8 cellular contexts compared by ENCODE assay signal in the genomic region with DNA sequence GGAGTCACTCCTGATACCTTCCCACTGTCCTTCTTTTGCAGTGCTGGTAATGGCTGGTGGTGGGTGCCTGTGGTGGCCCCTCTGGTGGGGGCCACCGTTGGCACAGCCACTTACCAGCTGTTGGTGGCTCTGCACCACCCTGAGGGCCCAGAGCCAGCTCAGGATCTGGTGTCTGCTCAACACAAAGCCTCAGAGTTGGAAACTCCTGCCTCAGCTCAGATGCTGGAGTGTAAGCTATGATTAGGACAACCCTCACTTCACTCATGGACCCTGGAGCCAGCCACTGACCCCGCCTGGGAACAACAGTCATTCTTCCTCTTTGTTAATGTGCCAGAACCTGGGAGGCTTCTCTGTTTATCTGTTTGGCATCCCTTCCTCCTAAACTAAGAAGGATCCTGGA. TPM values are rescaled to one million over a fixed set of nuclear protein-coding genes. Genes with fewer than 3 reads are reported as not detected.
A peak's percentile ranks its signal among the peaks of the same experiment; 100 is the strongest.
DNase-seq lines count a peak whose midpoint lies in the region; ATAC-seq lines count a peak whose summit lies in the region.

No MANE protein-coding gene starts in this region.

- no peak overlapping the region for H3K9ac ChIP-seq in iPS-18a (ENCODE audit: low read length)

- peaks cover 20% of the 10 kb centered on the region for H3K4me1 ChIP-seq in iPS-18a (ENCODE audit: control insufficient read depth, low read depth, low read length)

- no peaks in the 10 kb centered on the region for H3K27me3 ChIP-seq in iPS-18a (ENCODE audit: control insufficient read depth, insufficient read depth, low read length)

- intact Hi-C loops in activated CD4-positive, alpha-beta T cell treated with anti-CD3 and anti-CD28 coated beads, Interleukin-2, amount 10 ng/mL, durations not matched to agents 24 days and 14 days (cut with micrococcal nuclease): loop anchor here (2.0 kb wide), 1 partner anchor 83 kb away; no protein-coding TSS in a partner anchor
- intact Hi-C loops in activated CD4-positive, alpha-beta memory T cell treated with anti-CD3 and anti-CD28 coated beads for 36 hours (cut with micrococcal nuclease): loop anchor here (1.0 to 2.0 kb wide), 2 partner anchors 11 to 19 kb away; no protein-coding TSS in a partner anchor

- H3K27ac Mint-ChIP-seq in activated CD4-positive, alpha-beta T cell treated with anti-CD3 and anti-CD28 coated beads, Interleukin-2, amount 10 ng/mL, durations not matched to agents 24 days and 14 days: no peak overlapping the region
- peak overlapping the region; percentile 92 for H3K27ac Mint-ChIP-seq in activated CD4-positive, alpha-beta memory T cell treated with anti-CD3 and anti-CD28 coated beads for 36 hours
- H3K27ac Mint-ChIP-seq in stimulated activated naive CD8-positive, alpha-beta T cell treated with anti-CD3 and anti-CD28 coated beads, Interleukin-15, amount 100 ng/mL, for 72 hours: peak overlapping the region; percentile 9 to 14

- ATAC-seq in stimulated activated naive CD8-positive, alpha-beta T cell treated with anti-CD3 and anti-CD28 coated beads, Interleukin-15, amount 100 ng/mL, for 72 hours: no peak

- no peaks in the 10 kb centered on the region for H3K36me3 ChIP-seq in iPS-18a (ENCODE audit: control insufficient read depth, low read depth, low read length)

- DNase-seq in activated CD4-positive, alpha-beta T cell treated with anti-CD3 and anti-CD28 coated beads, Interleukin-2, amount 10 ng/mL, durations not matched to agents 24 days and 14 days: no peak
- DNase-seq in activated CD4-positive, alpha-beta T cell treated with anti-CD3 and anti-CD28 coated beads, Interleukin-2, amount 50 U/mL, for 4 hours: no peak
- DNase-seq in activated CD4-positive, alpha-beta memory T cell treated with anti-CD3 and anti-CD28 coated beads for 36 hours: no peak
- DNase-seq in stimulated activated naive CD8-positive, alpha-beta T cell treated with anti-CD3 and anti-CD28 coated beads, Interleukin-15, amount 100 ng/mL, for 72 hours: no peak
- DNase-seq in NCI-H510A (lab: John Stamatoyannopoulos, UW): no peak
- no peak for DNase-seq in NCI-H446 treated with DMSO at 0.1 percent for 48 hours (lab: John Stamatoyannopoulos, UW)
- DNase-seq in NOMO-1 (lab: John Stamatoyannopoulos, UW; ENCODE audit: unreplicated experiment in 2 of 2): no peak

- peak overlapping the region; percentile 98 for H3K4me3 Mint-ChIP-seq in activated CD4-positive, alpha-beta T cell treated with anti-CD3 and anti-CD28 coated beads, Interleukin-2, amount 10 ng/mL, durations not matched to agents 24 days and 14 days
- H3K4me3 Mint-ChIP-seq in activated CD4-positive, alpha-beta memory T cell treated with anti-CD3 and anti-CD28 coated beads for 36 hours: peak overlapping the region; percentile 91
- peak overlapping the region; percentile 98 to 99 for H3K4me3 Mint-ChIP-seq in stimulated activated naive CD8-positive, alpha-beta T cell treated with anti-CD3 and anti-CD28 coated beads, Interleukin-15, amount 100 ng/mL, for 72 hours

- peak overlapping the region; percentile 74 for H3K4me3 ChIP-seq in iPS-18a (ENCODE audit: low read length)

- CTCF ChIA-PET in activated CD4-positive, alpha-beta memory T cell treated with anti-CD3 and anti-CD28 coated beads for 36 hours (lab: Charles Lee): interaction anchor here (0.6 to 9.6 kb wide), 14 partner anchors 11 to 222 kb away, joined by 3 to 173 read pairs (median 4); no protein-coding TSS in a partner anchor

- POLR2A ChIA-PET in activated CD4-positive, alpha-beta memory T cell treated with anti-CD3 and anti-CD28 coated beads for 36 hours (lab: Charles Lee): no interaction called here

- peaks cover 27% of the 10 kb centered on the region for H3K4me1 Mint-ChIP-seq in activated CD4-positive, alpha-beta T cell treated with anti-CD3 and anti-CD28 coated beads, Interleukin-2, amount 10 ng/mL, durations not matched to agents 24 days and 14 days
- peaks cover 30% of the 10 kb centered on the region for H3K4me1 Mint-ChIP-seq in activated CD4-positive, alpha-beta memory T cell treated with anti-CD3 and anti-CD28 coated beads for 36 hours (ENCODE audit: low read depth)
- H3K4me1 Mint-ChIP-seq in stimulated activated naive CD8-positive, alpha-beta T cell treated with anti-CD3 and anti-CD28 coated beads, Interleukin-15, amount 100 ng/mL, for 72 hours: peaks cover 44% of the 10 kb centered on the region

- H3K27me3 Mint-ChIP-seq in activated CD4-positive, alpha-beta T cell treated with anti-CD3 and anti-CD28 coated beads, Interleukin-2, amount 10 ng/mL, durations not matched to agents 24 days and 14 days: peaks cover 21% of the 10 kb centered on the region
- no peaks in the 10 kb centered on the region for H3K27me3 Mint-ChIP-seq in activated CD4-positive, alpha-beta memory T cell treated with anti-CD3 and anti-CD28 coated beads for 36 hours
- peaks cover 6% of the 10 kb centered on the region for H3K27me3 Mint-ChIP-seq in stimulated activated naive CD8-positive, alpha-beta T cell treated with anti-CD3 and anti-CD28 coated beads, Interleukin-15, amount 100 ng/mL, for 72 hours

- H3K9me3 Mint-ChIP-seq in activated CD4-positive, alpha-beta T cell treated with anti-CD3 and anti-CD28 coated beads, Interleukin-2, amount 10 ng/mL, durations not matched to agents 24 days and 14 days: no peaks in the 10 kb centered on the region
- no peaks in the 10 kb centered on the region for H3K9me3 Mint-ChIP-seq in activated CD4-positive, alpha-beta memory T cell treated with anti-CD3 and anti-CD28 coated beads for 36 hours
- H3K9me3 Mint-ChIP-seq in stimulated activated naive CD8-positive, alpha-beta T cell treated with anti-CD3 and anti-CD28 coated beads, Interleukin-15, amount 100 ng/mL, for 72 hours: no peaks in the 10 kb centered on the region

- no peak overlapping the region for H3K27ac ChIP-seq in iPS-18a (ENCODE audit: low read length)

- no peaks in the 10 kb centered on the region for H3K36me3 Mint-ChIP-seq in activated CD4-positive, alpha-beta T cell treated with anti-CD3 and anti-CD28 coated beads, Interleukin-2, amount 10 ng/mL, durations not matched to agents 24 days and 14 days (ENCODE audit: low read depth)
- no peaks in the 10 kb centered on the region for H3K36me3 Mint-ChIP-seq in activated CD4-positive, alpha-beta memory T cell treated with anti-CD3 and anti-CD28 coated beads for 36 hours

- no peaks in the 10 kb centered on the region for H3K9me3 ChIP-seq in iPS-18a (ENCODE audit: control insufficient read depth, low read depth, low read length)

RNA-seq across cellular contexts. Expression of a gene that starts 1.1 kb away (rescaled TPM):
- 49.4 and 49.6 TPM in 2 replicates for total RNA-seq in activated CD4-positive, alpha-beta T cell treated with anti-CD3 and anti-CD28 coated beads, Interleukin-2, amount 10 ng/mL, durations not matched to agents 24 days and 14 days
- total RNA-seq in activated CD4-positive, alpha-beta memory T cell treated with anti-CD3 and anti-CD28 coated beads for 36 hours: 10 to 100 TPM; 58.5 to 59.9 TPM

RNA-seq across cellular contexts. Expression of a gene that starts 3.3 kb away (rescaled TPM):
- not detected in 2 replicates for total RNA-seq in activated CD4-positive, alpha-beta T cell treated with anti-CD3 and anti-CD28 coated beads, Interleukin-2, amount 10 ng/mL, durations not matched to agents 24 days and 14 days
- total RNA-seq in activated CD4-positive, alpha-beta memory T cell treated with anti-CD3 and anti-CD28 coated beads for 36 hours: not detected

RNA-seq across cellular contexts. Expression of a gene that starts 51.8 kb away (rescaled TPM):
- 114 and 118 TPM in 2 replicates for total RNA-seq in activated CD4-positive, alpha-beta T cell treated with anti-CD3 and anti-CD28 coated beads, Interleukin-2, amount 10 ng/mL, durations not matched to agents 24 days and 14 days
- 100 to 1,000 TPM; 168 to 169 TPM for total RNA-seq in activated CD4-positive, alpha-beta memory T cell treated with anti-CD3 and anti-CD28 coated beads for 36 hours
